Comparison of ENCODE assay signal across 13 cellular contexts in the genomic region with DNA sequence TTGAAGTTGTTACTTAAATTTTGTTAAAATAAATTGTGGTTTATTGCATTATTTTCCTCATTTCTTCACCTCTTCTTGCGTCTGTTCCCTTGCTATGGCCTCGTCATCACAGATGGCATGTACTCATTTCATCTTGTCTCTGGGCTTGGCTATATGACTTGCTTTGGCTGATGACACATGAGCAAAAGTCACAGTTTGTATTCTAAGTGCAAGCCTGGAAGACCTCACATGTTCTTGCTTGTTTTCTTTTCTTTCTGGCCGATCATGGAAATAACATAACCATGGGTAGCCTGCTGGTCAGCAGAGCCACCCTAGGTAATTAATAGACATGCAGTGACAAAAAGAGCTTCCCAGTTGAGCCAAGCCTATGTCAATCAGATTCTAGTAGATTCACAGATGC.
"Had no signal": no experiment of that assay in that cellular context is flagged by ENCODE, and none has a peak within 500 bp of the region (broad histone marks: within the 10 kb centered on the region; RNA-seq: fewer than 3 reads in every experiment).

No MANE protein-coding gene starts in this region.

- H3K27me3 ChIP-seq: left lung had no signal

- ATAC-seq: left lung, natural killer cell had no signal

- H3K9me3 ChIP-seq: left lung had no signal

- H3K4me3 ChIP-seq: left lung had no signal

- H3K36me3 ChIP-seq: left lung had no signal

- H3K27ac ChIP-seq: left lung had no signal

- DNase-seq: activated CD4-positive, alpha-beta T cell treated with anti-CD3 and anti-CD28 coated beads, Interleukin-2, amount 50 U/mL, for 4 hours; activated CD4-positive, CD25-positive, alpha-beta regulatory T cell treated with anti-CD3 and anti-CD28 coated beads, Interleukin-2, amount 50 U/mL, for 72 hours; activated naive CD4-positive, alpha-beta T cell; activated naive CD8-positive, alpha-beta T cell treated with anti-CD3 and anti-CD28 coated beads, Interleukin-2, amount 10 ng/mL, durations not matched to agents 7 days and 5 days; activated T-cell treated with anti-CD3 and anti-CD28 coated beads for 4 hours; anterior cingulate cortex; islet precursor cell; left lung; natural killer cell; small intestine; stimulated activated CD4-positive, alpha-beta T cell treated with anti-CD3 and anti-CD28 coated beads, Interleukin-4, amount 100 ng/mL, for 4 hours; stimulated activated CD8-positive, alpha-beta memory T cell treated with anti-CD3 and anti-CD28 coated beads, Interleukin-4, amount 100 ng/mL, for 48 hours; stimulated activated naive CD4-positive, alpha-beta T cell treated with Interleukin-2 at 50 U/mL for 16 hours had no signal

- H3K4me1 ChIP-seq: left lung had no signal
